ENCODE assay signal across 8 cellular contexts in genomic region chr19:40750285-40751064, GRCh38. TPM values are rescaled to one million over a fixed set of nuclear protein-coding genes. Genes with fewer than 3 reads are reported as not detected.
DNase-seq lines count a peak whose midpoint lies in the region; ATAC-seq and TF ChIP-seq lines count a peak whose summit lies in the region.

Gene ACTMAP, minus strand, starts transcription at chr19:40750477. Its CDS starts 674 bp downstream, at chr19:40749803.

- peak within 1 kb of the TSS; percentile 99 for H3K9ac ChIP-seq in HUES64 (ENCODE audit: low read depth, low read length)
- peak within 1 kb of the TSS; percentile 98 for H3K9ac ChIP-seq in OCI-LY1 (ENCODE audit: low read length)

- CTCF ChIA-PET in Calu3 (lab: Charles Lee): interaction anchor here (0.6 to 1.5 kb wide), 5 partner anchors 8 to 402 kb away, joined by 3 to 10 read pairs (median 6); partner anchors contain the start of genes C19orf47, COQ8B, ITPKC and PLD3

- BruUV-seq in Calu3 (replicated peaks; lab: Mats Ljungman, UMichigan): no TSS peak

- ATAC-seq in GM21447 (IDR thresholded peaks at IDR 0.05; ENCODE audit: unreplicated experiment): peak; percentile 83

- DNase-seq in Calu3: peak; percentile 99
- peak; percentile 98 for DNase-seq in activated CD8-positive, alpha-beta memory T cell treated with anti-CD3 and anti-CD28 coated beads, Interleukin-2, amount 50 U/mL, for 48 hours
- peak; percentile 98 for DNase-seq in endothelial cell (ENCODE audit: low spot score)
- peak; percentile 99 for DNase-seq in mesothelial cell of epicardium (ENCODE audit: low spot score in 2 of 2, unreplicated experiment in 2 of 2)
- DNase-seq in stimulated activated CD8-positive, alpha-beta memory T cell treated with anti-CD3 and anti-CD28 coated beads, Interleukin-15, amount 100 ng/mL, for 48 hours (ENCODE audit: low read depth in 2 of 2): peak; percentile 99

- H3K36me3 ChIP-seq in HUES64 (ENCODE audit: insufficient read depth, low read length) (peaks cover 24% of the 10 kb centered on the region), OCI-LY1 (ENCODE audit: insufficient read depth, low read length) (peaks cover 36% of the 10 kb centered on the region)

- under 1% methylated on average over 52 of the region's 52 CpGs for WGBS in HUES64

- no peaks in the 10 kb centered on the region for H3F3A ChIP-seq in OCI-LY1 (ENCODE audit: insufficient read depth, low read length)

- H3K27ac ChIP-seq in HUES64 (ENCODE audit: low read depth, low read length) (peak within 1 kb of the TSS; percentile 99), OCI-LY1 (ENCODE audit: low read depth, low read length, poor library complexity, severe bottlenecking) (peak within 1 kb of the TSS; percentile 84)

- H3K9me3 Mint-ChIP-seq in Calu3 (ENCODE audit: low read depth, unreplicated experiment) (no peaks in the 10 kb centered on the region), endothelial cell (ENCODE audit: unreplicated experiment) (no peaks in the 10 kb centered on the region), mesothelial cell of epicardium (no peaks in the 10 kb centered on the region)

- H3K4me3 ChIP-seq in HUES64 (ENCODE audit: low read length) (peak within 1 kb of the TSS; percentile 88), OCI-LY1 (ENCODE audit: low read depth, low read length, poor library complexity, severe bottlenecking) (peak within 1 kb of the TSS; percentile 89)

- no peaks in the 10 kb centered on the region for H3K9me2 ChIP-seq in OCI-LY1 (ENCODE audit: low read depth, low read length)

- peaks cover 44% of the 10 kb centered on the region for H3K79me2 ChIP-seq in OCI-LY1 (ENCODE audit: insufficient read depth, low read length)

- H4K20me1 ChIP-seq in OCI-LY1 (ENCODE audit: insufficient read depth, low read length): no peaks in the 10 kb centered on the region

- no peak within 1 kb of the TSS for H2AFZ ChIP-seq in OCI-LY1 (ENCODE audit: low read length)

- peak within 1 kb of the TSS; percentile 75 for H3K4me2 ChIP-seq in OCI-LY1 (ENCODE audit: low read length)

- H3K4me3 Mint-ChIP-seq in Calu3 (ENCODE audit: low read depth, unreplicated experiment): peak within 1 kb of the TSS; percentile 84
- H3K4me3 Mint-ChIP-seq in endothelial cell (ENCODE audit: unreplicated experiment): peak within 1 kb of the TSS; percentile 99
- H3K4me3 Mint-ChIP-seq in mesothelial cell of epicardium: peak within 1 kb of the TSS; percentile 90

- H3K36me3 Mint-ChIP-seq in Calu3 (ENCODE audit: insufficient read depth, unreplicated experiment): peaks cover 68% of the 10 kb centered on the region
- H3K36me3 Mint-ChIP-seq in endothelial cell (ENCODE audit: low read depth, unreplicated experiment): peaks cover 19% of the 10 kb centered on the region
- H3K36me3 Mint-ChIP-seq in mesothelial cell of epicardium: peaks cover 10% of the 10 kb centered on the region

- TF ChIP-seq CTCF in Calu3 (IDR thresholded peaks at IDR 0.05; ENCODE audit: unreplicated experiment) (no peak), OCI-LY1 (IDR thresholded peaks at IDR 0.05; ENCODE audit: low read length) (no peak), endothelial cell (IDR thresholded peaks at IDR 0.05; ENCODE audit: unreplicated experiment) (no peak), mesothelial cell of epicardium (IDR thresholded peaks at IDR 0.05; ENCODE audit: unreplicated experiment) (no peak)

- H3K9me3 ChIP-seq in HUES64 (ENCODE audit: insufficient read depth, low read depth, low read length) (no peaks in the 10 kb centered on the region), OCI-LY1 (ENCODE audit: low read length) (no peaks in the 10 kb centered on the region)

- intact Hi-C loops in Calu3 (cut with micrococcal nuclease; ENCODE audit: unreplicated experiment): loop anchor here (5.0 kb wide), 2 partner anchors 33 to 47 kb away; partner anchors contain the start of genes COQ8B, EGLN2 and ITPKC

- H3K27me3 Mint-ChIP-seq in Calu3 (ENCODE audit: unreplicated experiment) (no peaks in the 10 kb centered on the region), endothelial cell (ENCODE audit: unreplicated experiment) (peaks cover 24% of the 10 kb centered on the region), mesothelial cell of epicardium (ENCODE audit: low read depth) (no peaks in the 10 kb centered on the region)

- H3K27ac Mint-ChIP-seq in Calu3 (ENCODE audit: unreplicated experiment) (peak within 1 kb of the TSS; percentile 92), endothelial cell (ENCODE audit: unreplicated experiment) (peak within 1 kb of the TSS; percentile 99), mesothelial cell of epicardium (peak within 1 kb of the TSS; percentile 97)

- H3K4me1 Mint-ChIP-seq in Calu3 (ENCODE audit: low read depth, unreplicated experiment) (peaks cover 44% of the 10 kb centered on the region), endothelial cell (ENCODE audit: unreplicated experiment) (peaks cover 45% of the 10 kb centered on the region), mesothelial cell of epicardium (peaks cover 50% of the 10 kb centered on the region)

- H3K27me3 ChIP-seq in HUES64 (ENCODE audit: insufficient read depth, low read length) (no peaks in the 10 kb centered on the region), OCI-LY1 (ENCODE audit: insufficient read depth, low read length) (no peaks in the 10 kb centered on the region)

- H3K4me1 ChIP-seq in HUES64 (ENCODE audit: insufficient read depth, low read length) (peaks cover 7% of the 10 kb centered on the region), OCI-LY1 (ENCODE audit: insufficient read depth, low read length, severe bottlenecking) (peaks cover 55% of the 10 kb centered on the region)

RNA-seq across cellular contexts. Expression of gene ACTMAP, which starts in this region (rescaled TPM):
- 17.8 and 20.2 TPM in 2 replicates for total RNA-seq in Calu3 (2022)
- 13.5 TPM for polyA plus RNA-seq in HUES64 (2013, experiment 1 of 2)
- 17.6 TPM for polyA plus RNA-seq in HUES64 (2013, experiment 2 of 2)
- total RNA-seq in endothelial cell (ENCODE audit: unreplicated experiment): 24.6 TPM
- total RNA-seq in mesothelial cell of epicardium: 14.2 to 18.4 TPM (median 15.0 TPM) in 3 replicates

Comparison
In these comparisons a context has a peak if more than half of its experiments do, and no peak if none do; other contexts are left out.
1. Peak in every context shown above with its lines: DNase-seq, ATAC-seq, H3K4me3 ChIP-seq and H3K27ac ChIP-seq.